10 cellular contexts compared by ENCODE assay signal in the genomic region with DNA sequence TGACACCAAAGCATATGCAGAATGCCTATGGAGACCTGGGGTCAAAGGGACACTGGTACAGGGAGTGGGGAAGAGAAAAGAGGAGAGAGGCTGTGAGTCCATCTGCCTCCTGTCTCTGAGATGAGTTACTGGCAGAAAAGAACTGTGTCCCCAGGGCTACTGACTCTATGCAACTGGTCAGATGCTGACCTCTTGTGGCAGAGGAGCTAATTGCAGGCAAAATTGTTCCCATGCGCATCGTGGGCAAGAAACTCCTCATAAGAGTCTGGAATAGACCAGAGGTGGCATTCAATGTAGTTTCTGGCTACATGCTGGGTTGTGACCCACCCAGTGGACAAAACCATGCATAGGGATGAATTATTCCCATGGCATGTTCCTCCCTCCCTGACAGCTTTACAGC. TPM values are rescaled to one million over a fixed set of nuclear protein-coding genes. Genes with fewer than 3 reads are reported as not detected.
DNase-seq lines count a peak whose midpoint lies in the region; ATAC-seq and TF ChIP-seq lines count a peak whose summit lies in the region.
"Had no signal": no experiment of that assay in that cellular context is flagged by ENCODE, and none has a peak within 500 bp of the region (broad histone marks: within the 10 kb centered on the region; RNA-seq: fewer than 3 reads in every experiment).

No MANE protein-coding gene starts in this region.

- peaks cover 0 to 8% (median 0%) of the 10 kb centered on the region in 6 donors for H3K4me1 ChIP-seq in spleen

- peak; percentile 67 for TF ChIP-seq CTCF in GM12874 (IDR thresholded peaks at IDR 0.05; ENCODE audit: insufficient read depth, low read depth, low read length)
- TF ChIP-seq CTCF in cardiac fibroblast (IDR thresholded peaks at IDR 0.05; ENCODE audit: low read depth, low read length) = peak; percentile 57
- peak in 8 of 11 experiments; percentile 18 to 75 (median 55) for TF ChIP-seq CTCF in spleen (IDR thresholded peaks at IDR 0.05 in 8 of 11, conservative IDR thresholded peaks at IDR 0.05 in 3 of 11)

- peaks cover 22% of the 10 kb centered on the region for H3K36me3 Mint-ChIP-seq in stimulated activated memory B cell treated with anti-CD40 and anti-IgM and Interleukin-4, amounts not matched to agents 10 μg/mL and 1 μg/mL and 100 μg/mL, for 72 hours

- WGBS in spleen, 5 donors = 57 to 85% (median 84%) methylated on average over 2 of the region's 2 CpGs

- DNase-seq in NCI-H82 treated with DMSO at 0.1 percent for 48 hours (lab: John Stamatoyannopoulos, UW; ENCODE audit: unreplicated experiment) (peak; percentile 2), cardiac fibroblast (ENCODE audit: low read depth in 2 of 2) (peak in 1 of 2 donors; percentile 37), spleen (no peak), AG08396 (ENCODE audit: low spot score) (no peak)
- DNase-seq: activated B cell treated with CpG ODN at 0.5 μM for 24 hours, kidney glomerular epithelial cell had no signal

- intact Hi-C loops in spleen (cut with DNase I; ENCODE audit: low total_unique reads) = no loop called here

- H3K27ac Mint-ChIP-seq in stimulated activated memory B cell treated with anti-CD40 and anti-IgM and Interleukin-4, amounts not matched to agents 10 μg/mL and 1 μg/mL and 100 μg/mL, for 72 hours = no peak overlapping the region
- H3K27ac Mint-ChIP-seq: activated B cell treated with CpG ODN at 0.5 μM for 24 hours had no signal

- peaks cover 0 to 16% (median 0%) of the 10 kb centered on the region in 7 donors for H3K27me3 ChIP-seq in spleen (replicated peaks in 1 of 7)

- TF ChIP-seq POLR2A in spleen (IDR thresholded peaks at IDR 0.05) = no peak

- H3K4me3 ChIP-seq in cardiac fibroblast (replicated peaks in 1 of 2; ENCODE audit: low read depth in 2 of 2, low read length in 2 of 2) (no peak overlapping the region), spleen (no peak overlapping the region)

- no peak overlapping the region for H3K27ac ChIP-seq in spleen

- H3K4me3 Mint-ChIP-seq in stimulated activated memory B cell treated with anti-CD40 and anti-IgM and Interleukin-4, amounts not matched to agents 10 μg/mL and 1 μg/mL and 100 μg/mL, for 72 hours = no peak overlapping the region
- H3K4me3 Mint-ChIP-seq: activated B cell treated with CpG ODN at 0.5 μM for 24 hours had no signal

- H3K4me1 Mint-ChIP-seq in stimulated activated memory B cell treated with anti-CD40 and anti-IgM and Interleukin-4, amounts not matched to agents 10 μg/mL and 1 μg/mL and 100 μg/mL, for 72 hours = no peaks in the 10 kb centered on the region
- H3K4me1 Mint-ChIP-seq: activated B cell treated with CpG ODN at 0.5 μM for 24 hours had no signal

- H3K9me3 Mint-ChIP-seq in stimulated activated memory B cell treated with anti-CD40 and anti-IgM and Interleukin-4, amounts not matched to agents 10 μg/mL and 1 μg/mL and 100 μg/mL, for 72 hours = peaks cover 8% of the 10 kb centered on the region

- H3K36me3 ChIP-seq in spleen = no peaks in the 10 kb centered on the region

- ATAC-seq in GM18907 (IDR thresholded peaks at IDR 0.05; ENCODE audit: unreplicated experiment) (no peak), HG03175 (IDR thresholded peaks at IDR 0.05; ENCODE audit: unreplicated experiment) (no peak)
- ATAC-seq in stimulated activated memory B cell treated with anti-CD40 and anti-IgM and Interleukin-4, amounts not matched to agents 10 μg/mL and 1 μg/mL and 100 μg/mL, for 72 hours = no peak

- H3K9me3 ChIP-seq in spleen = peaks cover 2 to 14% (median 11%) of the 10 kb centered on the region in 8 donors

- H3K27me3 Mint-ChIP-seq in stimulated activated memory B cell treated with anti-CD40 and anti-IgM and Interleukin-4, amounts not matched to agents 10 μg/mL and 1 μg/mL and 100 μg/mL, for 72 hours = no peaks in the 10 kb centered on the region

RNA-seq across cellular contexts. Expression of a gene that starts 26.1 kb away (rescaled TPM):
- total RNA-seq in spleen = 10 to 100 TPM; 45.1 to 69.6 (median 52.7) TPM
- 10 to 100 TPM; 21.4 to 39.0 (median 32.1) TPM for polyA plus RNA-seq in spleen

RNA-seq across cellular contexts. Expression of a gene that starts 47.9 kb away (rescaled TPM):
- 1 to 10 TPM in 1 of 7 donors, under 1 TPM in 6; 0.32 to 2.6 (median 0.64) TPM for total RNA-seq in spleen
- under 1 TPM; 0.23 to 0.61 (median 0.41) TPM for polyA plus RNA-seq in spleen
